In genomic region chr7:51789494-51789893, GRCh38 we compare ENCODE assay signal across 13 cellular contexts.
A peak's percentile ranks its signal among the peaks of the same experiment; 100 is the strongest.
DNase-seq lines count a peak whose midpoint lies in the region; ATAC-seq and TF ChIP-seq lines count a peak whose summit lies in the region.
"Had no signal": no experiment of that assay in that cellular context is flagged by ENCODE, and none has a peak within 500 bp of the region (broad histone marks: within the 10 kb centered on the region; RNA-seq: fewer than 3 reads in every experiment).

No MANE protein-coding gene starts in this region.

- TF ChIP-seq CTCF in MCF 10A (IDR thresholded peaks at IDR 0.05; ENCODE audit: unreplicated experiment) (peak; percentile 21), mammary epithelial cell (conservative IDR thresholded peaks at IDR 0.05 in 1 of 2, IDR thresholded peaks at IDR 0.05 in 1 of 2; ENCODE audit: extremely low read depth in 1 of 2, insufficient read depth in 1 of 2, low read depth in 1 of 2, low read length in 2 of 2) (no peak), brain (conservative IDR thresholded peaks at IDR 0.05) (peak in 1 of 2 experiments; percentile 57)

- H3K9ac ChIP-seq in mammary epithelial cell (ENCODE audit: insufficient read depth, low read length): no peak overlapping the region

- ATAC-seq in HG03520 (IDR thresholded peaks at IDR 0.05; ENCODE audit: unreplicated experiment): no peak
- ATAC-seq: effector memory CD8-positive, alpha-beta T cell; psoas muscle had no signal

- in situ Hi-C loops in mammary epithelial cell (cut with MboI; ENCODE audit: low sequenced_read_pairs in 2 of 2): no loop called here

- no peaks in the 10 kb centered on the region for H3K4me1 ChIP-seq in mammary epithelial cell (ENCODE audit: insufficient read depth, low read length)
- H3K4me1 ChIP-seq: psoas muscle had no signal

- no peak overlapping the region for H2AFZ ChIP-seq in mammary epithelial cell (ENCODE audit: low read depth, low read length)

- peaks cover 5% of the 10 kb centered on the region for H3K9me3 ChIP-seq in mammary epithelial cell (replicated peaks; ENCODE audit: insufficient read depth, low read length)
- H3K9me3 ChIP-seq: psoas muscle had no signal

- H3K27ac ChIP-seq in mammary epithelial cell (ENCODE audit: insufficient read depth, low read depth, low read length): no peak overlapping the region
- H3K27ac ChIP-seq: psoas muscle had no signal

- H3K27me3 Mint-ChIP-seq in MCF 10A (ENCODE audit: insufficient read depth, unreplicated experiment): peaks cover 27% of the 10 kb centered on the region
- H3K27me3 Mint-ChIP-seq in brain: no peaks in the 10 kb centered on the region
- no peaks in the 10 kb centered on the region for H3K27me3 Mint-ChIP-seq in activated CD4-positive, alpha-beta T cell treated with anti-CD3 and anti-CD28 coated beads, Interleukin-2, amount 10 ng/mL, durations not matched to agents 24 days and 14 days
- H3K27me3 Mint-ChIP-seq: effector memory CD8-positive, alpha-beta T cell had no signal

- H3K4me3 Mint-ChIP-seq in MCF 10A (ENCODE audit: unreplicated experiment): no peak overlapping the region
- no peak overlapping the region for H3K4me3 Mint-ChIP-seq in brain
- no peak overlapping the region for H3K4me3 Mint-ChIP-seq in activated CD4-positive, alpha-beta T cell treated with anti-CD3 and anti-CD28 coated beads, Interleukin-2, amount 10 ng/mL, durations not matched to agents 24 days and 14 days
- H3K4me3 Mint-ChIP-seq: effector memory CD8-positive, alpha-beta T cell had no signal

- dilution Hi-C loops in mammary epithelial cell (cut with HindIII; ENCODE audit: low sequenced_read_pairs): no loop called here

- H3K9me3 Mint-ChIP-seq in MCF 10A (ENCODE audit: unreplicated experiment) (no peaks in the 10 kb centered on the region), brain (peaks cover 0 to 3% (median 0%) of the 10 kb centered on the region in 5 experiments)
- no peaks in the 10 kb centered on the region for H3K9me3 Mint-ChIP-seq in activated CD4-positive, alpha-beta T cell treated with anti-CD3 and anti-CD28 coated beads, Interleukin-2, amount 10 ng/mL, durations not matched to agents 24 days and 14 days

- no peak overlapping the region for H3K4me3 ChIP-seq in mammary epithelial cell (replicated peaks in 1 of 3; ENCODE audit: insufficient read depth in 1 of 3, low read depth in 2 of 3, low read length in 3 of 3)
- H3K4me3 ChIP-seq: psoas muscle had no signal

- intact Hi-C loops in MCF 10A (cut with micrococcal nuclease): no loop called here
- intact Hi-C loops in mammary epithelial cell (cut with micrococcal nuclease): no loop called here
- intact Hi-C loops in activated CD4-positive, alpha-beta T cell treated with anti-CD3 and anti-CD28 coated beads, Interleukin-2, amount 10 ng/mL, durations not matched to agents 24 days and 14 days (cut with micrococcal nuclease): no loop called here

- H3K36me3 Mint-ChIP-seq in MCF 10A (ENCODE audit: insufficient read depth, unreplicated experiment) (peaks cover 7% of the 10 kb centered on the region), brain (no peaks in the 10 kb centered on the region)
- no peaks in the 10 kb centered on the region for H3K36me3 Mint-ChIP-seq in activated CD4-positive, alpha-beta T cell treated with anti-CD3 and anti-CD28 coated beads, Interleukin-2, amount 10 ng/mL, durations not matched to agents 24 days and 14 days (ENCODE audit: low read depth)

- DNase-seq in MCF 10A (ENCODE audit: unreplicated experiment) (no peak), mammary epithelial cell (no peak), NCI-H82 treated with DMSO at 0.1 percent for 48 hours (lab: John Stamatoyannopoulos, UW; ENCODE audit: unreplicated experiment) (peak; percentile 1), T-helper 9 cell (no peak)
- DNase-seq in activated CD4-positive, alpha-beta T cell treated with anti-CD3 and anti-CD28 coated beads, Interleukin-2, amount 10 ng/mL, durations not matched to agents 24 days and 14 days: no peak
- DNase-seq in activated CD8-positive, alpha-beta memory T cell treated with anti-CD3 and anti-CD28 coated beads for 24 hours: no peak
- DNase-seq: activated naive CD4-positive, alpha-beta T cell; effector memory CD8-positive, alpha-beta T cell; NCI-H2107; psoas muscle; RPMI8226 had no signal

- POLR2A ChIA-PET in MCF 10A (lab: Yijun Ruan, JAX): interaction anchor here (0.7 kb wide), 1 partner anchor 346 kb away, joined by 3 read pairs; no protein-coding TSS in a partner anchor

- CTCF ChIA-PET in MCF 10A (lab: Yijun Ruan, JAX): interaction anchor here (0.7 to 1.2 kb wide), 3 partner anchors 10 to 359 kb away, joined by 3 read pairs; no protein-coding TSS in a partner anchor
- CTCF ChIA-PET in mammary epithelial cell (lab: Charles Lee; ENCODE audit: low non-redundant PET): no interaction called here

- H3K4me2 ChIP-seq in mammary epithelial cell (ENCODE audit: insufficient read depth, low read depth, low read length): no peak overlapping the region

- H4K20me1 ChIP-seq in mammary epithelial cell (ENCODE audit: insufficient read depth, low read length): no peaks in the 10 kb centered on the region

- H3K4me1 Mint-ChIP-seq in MCF 10A (ENCODE audit: insufficient read depth, unreplicated experiment): peaks cover 18% of the 10 kb centered on the region
- peaks cover 5% of the 10 kb centered on the region for H3K4me1 Mint-ChIP-seq in brain
- no peaks in the 10 kb centered on the region for H3K4me1 Mint-ChIP-seq in activated CD4-positive, alpha-beta T cell treated with anti-CD3 and anti-CD28 coated beads, Interleukin-2, amount 10 ng/mL, durations not matched to agents 24 days and 14 days

- no TSS peak for BruUV-seq in MCF 10A (replicated peaks; lab: Mats Ljungman, UMichigan)
- no TSS peak for BruUV-seq in mammary epithelial cell (replicated peaks; lab: Mats Ljungman, UMichigan)

- H3K27ac Mint-ChIP-seq in MCF 10A (ENCODE audit: low read depth, unreplicated experiment) (no peak overlapping the region), brain (peak overlapping the region in 3 of 5 experiments; percentile 2 to 37 (median 22))
- H3K27ac Mint-ChIP-seq in activated CD4-positive, alpha-beta T cell treated with anti-CD3 and anti-CD28 coated beads, Interleukin-2, amount 10 ng/mL, durations not matched to agents 24 days and 14 days: no peak overlapping the region
- H3K27ac Mint-ChIP-seq: effector memory CD8-positive, alpha-beta T cell had no signal

- no peaks in the 10 kb centered on the region for H3K27me3 ChIP-seq in mammary epithelial cell (ENCODE audit: insufficient read depth, low read length)

- no peaks in the 10 kb centered on the region for H3K79me2 ChIP-seq in mammary epithelial cell (ENCODE audit: insufficient read depth, low read length)

- H3K36me3 ChIP-seq in mammary epithelial cell (ENCODE audit: insufficient read depth, low read length): no peaks in the 10 kb centered on the region

Comparison
In these comparisons a context has a peak if more than half of its experiments do, and no peak if none do; other contexts are left out.
1. H3K27ac Mint-ChIP-seq: peak in brain (3 of 5); none in MCF 10A (single experiment) and activated CD4-positive, alpha-beta T cell treated with anti-CD3 and anti-CD28 coated beads, Interleukin-2, amount 10 ng/mL, durations not matched to agents 24 days and 14 days (single experiment).